ENCODE assay signal across 8 cellular contexts in the genomic region with DNA sequence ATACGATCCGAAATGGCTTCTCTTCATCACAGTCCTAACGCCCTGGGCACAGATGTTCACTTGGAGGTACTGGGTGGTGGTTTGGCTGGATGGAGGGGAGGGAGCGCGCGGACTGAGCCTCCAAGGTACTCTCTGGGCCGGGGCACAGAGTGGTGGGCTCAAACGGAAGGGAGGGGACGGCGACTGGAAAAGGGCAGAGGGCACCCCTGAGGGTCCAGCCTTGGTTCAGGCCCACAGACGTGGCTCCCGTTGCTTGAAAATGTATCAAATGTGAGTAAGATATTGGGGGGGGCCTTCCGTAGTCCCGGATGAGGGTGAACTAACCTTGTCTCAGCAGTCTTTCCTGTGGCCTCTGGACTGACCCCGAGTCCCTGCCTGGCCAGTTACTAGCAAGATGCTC. TPM values are rescaled to one million over a fixed set of nuclear protein-coding genes. Genes with fewer than 3 reads are reported as not detected.
DNase-seq lines count a peak whose midpoint lies in the region; ATAC-seq and TF ChIP-seq lines count a peak whose summit lies in the region.

No MANE protein-coding gene starts in this region.

- H3K4me1 Mint-ChIP-seq in CD8-positive, alpha-beta T cell (ENCODE audit: low read depth), result peaks cover 11% of the 10 kb centered on the region
- peaks cover 54% of the 10 kb centered on the region for H3K4me1 Mint-ChIP-seq in activated naive CD8-positive, alpha-beta T cell treated with anti-CD3 and anti-CD28 coated beads, Interleukin-2, amount 10 ng/mL, durations not matched to agents 7 days and 5 days
- H3K4me1 Mint-ChIP-seq in nephron, result no peaks in the 10 kb centered on the region

- TF ChIP-seq CTCF in CD8-positive, alpha-beta T cell (IDR thresholded peaks at IDR 0.05), result no peak
- TF ChIP-seq CTCF in nephron (IDR thresholded peaks at IDR 0.05; ENCODE audit: unreplicated experiment in 3 of 3), result no peak

- H3K36me3 Mint-ChIP-seq in CD8-positive, alpha-beta T cell, result no peaks in the 10 kb centered on the region
- peaks cover 18% of the 10 kb centered on the region for H3K36me3 Mint-ChIP-seq in activated naive CD8-positive, alpha-beta T cell treated with anti-CD3 and anti-CD28 coated beads, Interleukin-2, amount 10 ng/mL, durations not matched to agents 7 days and 5 days
- no peaks in the 10 kb centered on the region for H3K36me3 Mint-ChIP-seq in nephron (ENCODE audit: low read depth)

- H3K36me3 ChIP-seq in CD8-positive, alpha-beta T cell (ENCODE audit: insufficient read depth, low read length), result no peaks in the 10 kb centered on the region

- POLR2A ChIA-PET in CD8-positive, alpha-beta T cell (lab: Charles Lee), result no interaction called here
- POLR2A ChIA-PET in activated naive CD8-positive, alpha-beta T cell treated with anti-CD3 and anti-CD28 coated beads, Interleukin-2, amount 10 ng/mL, durations not matched to agents 7 days and 5 days (lab: Charles Lee), result interaction anchor here (1.1 to 1.5 kb wide), 5 partner anchors 24 to 123 kb away, joined by 3 to 7 read pairs (median 5); no protein-coding TSS in a partner anchor

- DNase-seq in CD8-positive, alpha-beta T cell, result peak in 1 of 7 experiments; percentile 19
- DNase-seq in activated naive CD8-positive, alpha-beta T cell treated with anti-CD3 and anti-CD28 coated beads, Interleukin-2, amount 10 ng/mL, durations not matched to agents 7 days and 5 days, result peak; percentile 42
- DNase-seq in caudate nucleus (lab: John Stamatoyannopoulos, UW) (no peak), T-helper 9 cell (no peak), cortex of kidney (lab: John Stamatoyannopoulos, UW) (no peak)

- ATAC-seq in CD8-positive, alpha-beta T cell, result no peak
- peak; percentile 22 for ATAC-seq in HG02571 (IDR thresholded peaks at IDR 0.05; ENCODE audit: unreplicated experiment)
- ATAC-seq in activated naive CD8-positive, alpha-beta T cell treated with anti-CD3 and anti-CD28 coated beads, Interleukin-2, amount 10 ng/mL, durations not matched to agents 7 days and 5 days (ENCODE audit: low read depth), result peak; percentile 12
- no peak for ATAC-seq in GM18867 (IDR thresholded peaks at IDR 0.05; ENCODE audit: unreplicated experiment)

- H3K27ac ChIP-seq in CD8-positive, alpha-beta T cell (ENCODE audit: low read depth, low read length), result no peak overlapping the region
- H3K27ac ChIP-seq in caudate nucleus (ENCODE audit: low read depth, low read length), result no peak overlapping the region

- peak overlapping the region; percentile 82 for H3K4me3 Mint-ChIP-seq in CD8-positive, alpha-beta T cell
- peak overlapping the region; percentile 95 for H3K4me3 Mint-ChIP-seq in activated naive CD8-positive, alpha-beta T cell treated with anti-CD3 and anti-CD28 coated beads, Interleukin-2, amount 10 ng/mL, durations not matched to agents 7 days and 5 days
- peak overlapping the region; percentile 48 to 77 (median 72) for H3K4me3 Mint-ChIP-seq in nephron

- H3K4me1 ChIP-seq in CD8-positive, alpha-beta T cell (ENCODE audit: insufficient read depth, low read length), result no peaks in the 10 kb centered on the region

- peaks cover 10% of the 10 kb centered on the region for H3K27me3 ChIP-seq in CD8-positive, alpha-beta T cell (ENCODE audit: insufficient read depth, low read length)

- peak overlapping the region; percentile 13 for H3K4me3 ChIP-seq in CD8-positive, alpha-beta T cell (ENCODE audit: low read depth, low read length)

- H3K27ac Mint-ChIP-seq in CD8-positive, alpha-beta T cell, result peak overlapping the region; percentile 77
- H3K27ac Mint-ChIP-seq in activated naive CD8-positive, alpha-beta T cell treated with anti-CD3 and anti-CD28 coated beads, Interleukin-2, amount 10 ng/mL, durations not matched to agents 7 days and 5 days, result peak overlapping the region; percentile 92
- no peak overlapping the region for H3K27ac Mint-ChIP-seq in nephron

- intact Hi-C loops in CD8-positive, alpha-beta T cell (cut with DNase I, micrococcal nuclease), result no loop called here

- peaks cover 17% of the 10 kb centered on the region for H3K27me3 Mint-ChIP-seq in CD8-positive, alpha-beta T cell (ENCODE audit: low read depth)
- no peaks in the 10 kb centered on the region for H3K27me3 Mint-ChIP-seq in activated naive CD8-positive, alpha-beta T cell treated with anti-CD3 and anti-CD28 coated beads, Interleukin-2, amount 10 ng/mL, durations not matched to agents 7 days and 5 days
- peaks cover 68% of the 10 kb centered on the region for H3K27me3 Mint-ChIP-seq in nephron (ENCODE audit: low read depth)

- H3K9me3 Mint-ChIP-seq in CD8-positive, alpha-beta T cell, result no peaks in the 10 kb centered on the region
- peaks cover 1% of the 10 kb centered on the region for H3K9me3 Mint-ChIP-seq in activated naive CD8-positive, alpha-beta T cell treated with anti-CD3 and anti-CD28 coated beads, Interleukin-2, amount 10 ng/mL, durations not matched to agents 7 days and 5 days
- H3K9me3 Mint-ChIP-seq in nephron, result no peaks in the 10 kb centered on the region

- CTCF ChIA-PET in CD8-positive, alpha-beta T cell (lab: Charles Lee), result no interaction called here

- no peaks in the 10 kb centered on the region for H3K9me3 ChIP-seq in CD8-positive, alpha-beta T cell (ENCODE audit: low read length)

RNA-seq across cellular contexts. Expression of gene IL12RB2, which starts 0.5 kb away (rescaled TPM):
- total RNA-seq in CD8-positive, alpha-beta T cell, result 1 to 10 TPM; 1.5 to 2.2 TPM
- total RNA-seq in activated naive CD8-positive, alpha-beta T cell treated with anti-CD3 and anti-CD28 coated beads, Interleukin-2, amount 10 ng/mL, durations not matched to agents 7 days and 5 days, result 10 to 100 TPM; 14.5 to 15.2 TPM

Comparison
In these comparisons a context has a peak if more than half of its experiments do, and no peak if none do; other contexts are left out.
1. ATAC-seq: peak in HG02571 (single experiment) and activated naive CD8-positive, alpha-beta T cell treated with anti-CD3 and anti-CD28 coated beads, Interleukin-2, amount 10 ng/mL, durations not matched to agents 7 days and 5 days (single experiment); none in CD8-positive, alpha-beta T cell (single experiment) and GM18867 (single experiment).
2. H3K27ac Mint-ChIP-seq: peak in CD8-positive, alpha-beta T cell (single experiment) and activated naive CD8-positive, alpha-beta T cell treated with anti-CD3 and anti-CD28 coated beads, Interleukin-2, amount 10 ng/mL, durations not matched to agents 7 days and 5 days (single experiment); none in nephron (0 of 3).
3. RNA of gene IL12RB2, which starts 0.5 kb away (total RNA-seq): 14.5 to 15.2 TPM in activated naive CD8-positive, alpha-beta T cell treated with anti-CD3 and anti-CD28 coated beads, Interleukin-2, amount 10 ng/mL, durations not matched to agents 7 days and 5 days; 1.5 to 2.2 TPM in CD8-positive, alpha-beta T cell; every median in the first group is over 4 times any median in the second.
4. Peak in every context shown above with its lines, with median percentiles within 50 percentile points of each other: H3K4me3 Mint-ChIP-seq.